Comparison of ENCODE assay signal across 12 cellular contexts in genomic region chr1:161994153-161994814, GRCh38. TPM values are rescaled to one million over a fixed set of nuclear protein-coding genes. Genes with fewer than 3 reads are reported as not detected.
DNase-seq lines count a peak whose midpoint lies in the region; ATAC-seq and TF ChIP-seq lines count a peak whose summit lies in the region.
"Had no signal": no experiment of that assay in that cellular context is flagged by ENCODE, and none has a peak within 500 bp of the region (broad histone marks: within the 10 kb centered on the region; RNA-seq: fewer than 3 reads in every experiment).

No MANE protein-coding gene starts in this region.

- H3K9me3 Mint-ChIP-seq in brain: peaks cover 4 to 19% (median 11%) of the 10 kb centered on the region in 5 experiments
- peaks cover 0 to 2% of the 10 kb centered on the region in 2 donors for H3K9me3 Mint-ChIP-seq in activated T-cell treated with anti-CD3 and anti-CD28 coated beads, Interleukin-2, amount 50 U/mL, for 72 hours

- no peak overlapping the region for H3K4me3 Mint-ChIP-seq in brain
- no peak overlapping the region for H3K4me3 Mint-ChIP-seq in activated T-cell treated with anti-CD3 and anti-CD28 coated beads, Interleukin-2, amount 50 U/mL, for 72 hours

- H3K4me1 ChIP-seq in skeletal muscle satellite cell (ENCODE audit: control insufficient read depth, insufficient read depth, low read length): peaks cover 3% of the 10 kb centered on the region

- peaks cover 7% of the 10 kb centered on the region for H3K27me3 Mint-ChIP-seq in brain
- no peaks in the 10 kb centered on the region for H3K27me3 Mint-ChIP-seq in activated T-cell treated with anti-CD3 and anti-CD28 coated beads, Interleukin-2, amount 50 U/mL, for 72 hours (ENCODE audit: low read depth)

- no peaks in the 10 kb centered on the region for H3K4me1 Mint-ChIP-seq in brain
- no peaks in the 10 kb centered on the region for H3K4me1 Mint-ChIP-seq in activated T-cell treated with anti-CD3 and anti-CD28 coated beads, Interleukin-2, amount 50 U/mL, for 72 hours (ENCODE audit: low read depth)

- DNase-seq in COLO829 (ENCODE audit: low spot score) (peak; percentile 31), hippocampal formation (lab: John Stamatoyannopoulos, UW) (peak; percentile 64 to 70), NCI-H446 (lab: John Stamatoyannopoulos, UW) (no peak), NCI-H748 treated with DMSO at 0.1 percent for 48 hours (lab: John Stamatoyannopoulos, UW) (no peak), GF-D8 (lab: John Stamatoyannopoulos, UW) (no peak)
- DNase-seq in activated T-cell treated with anti-CD3 and anti-CD28 coated beads, Interleukin-2, amount 50 U/mL, for 72 hours: no peak
- DNase-seq: activated CD4-positive, CD25-positive, alpha-beta regulatory T cell; brain microvascular endothelial cell; NCI-H1930; stimulated activated CD8-positive, alpha-beta memory T cell treated with anti-CD3 and anti-CD28 coated beads, Interleukin-4, amount 100 ng/mL, for 48 hours had no signal

- H3K4me2 ChIP-seq in skeletal muscle satellite cell (ENCODE audit: low read length): peak overlapping the region; percentile 15

- no peak overlapping the region for H3K4me3 ChIP-seq in skeletal muscle satellite cell (ENCODE audit: low read length)

- ATAC-seq in activated T-cell treated with anti-CD3 and anti-CD28 coated beads, Interleukin-2, amount 50 U/mL, for 72 hours (replicated peaks in 1 of 2): no peak

- peaks cover 5% of the 10 kb centered on the region for H3K36me3 ChIP-seq in skeletal muscle satellite cell (ENCODE audit: insufficient read depth, low read length)
- H3K36me3 ChIP-seq: brain microvascular endothelial cell had no signal

- no peaks in the 10 kb centered on the region for H3K9me3 ChIP-seq in skeletal muscle satellite cell (replicated peaks; ENCODE audit: low read length)

- H3K36me3 Mint-ChIP-seq in brain: peaks cover 54% of the 10 kb centered on the region
- H3K36me3 Mint-ChIP-seq in activated T-cell treated with anti-CD3 and anti-CD28 coated beads, Interleukin-2, amount 50 U/mL, for 72 hours (ENCODE audit: insufficient read depth in 2 of 2): peaks cover 0 to 1% of the 10 kb centered on the region in 2 donors

- no peak overlapping the region for H3K9ac ChIP-seq in skeletal muscle satellite cell (ENCODE audit: low read depth, low read length)

- H3K27me3 ChIP-seq in skeletal muscle satellite cell (ENCODE audit: control insufficient read depth, insufficient read depth, low read length): peaks cover 19% of the 10 kb centered on the region
- H3K27me3 ChIP-seq: brain microvascular endothelial cell had no signal

- no peak for TF ChIP-seq CTCF in brain (conservative IDR thresholded peaks at IDR 0.05)

- peak overlapping the region in 3 of 5 experiments; percentile 38 to 89 (median 50) for H3K27ac Mint-ChIP-seq in brain
- no peak overlapping the region for H3K27ac Mint-ChIP-seq in activated T-cell treated with anti-CD3 and anti-CD28 coated beads, Interleukin-2, amount 50 U/mL, for 72 hours

RNA-seq across cellular contexts. Expression of gene OLFML2B, which starts 29.4 kb away (rescaled TPM):
- polyA plus RNA-seq in brain (ENCODE audit: insufficient read depth, low read depth, low replicate concordance): 3.4 TPM
- total RNA-seq in skeletal muscle satellite cell (2012; rRNA removed): 11.4 and 16.5 TPM in 2 replicates
- not detected for total RNA-seq in activated T-cell treated with anti-CD3 and anti-CD28 coated beads, Interleukin-2, amount 50 U/mL, for 72 hours

Comparison
In these comparisons a context has a peak if more than half of its experiments do, and no peak if none do; other contexts are left out.
1. DNase-seq: peak in COLO829 (single experiment) and hippocampal formation (2 of 2); none in activated T-cell treated with anti-CD3 and anti-CD28 coated beads, Interleukin-2, amount 50 U/mL, for 72 hours (0 of 2), NCI-H446 (0 of 2), NCI-H748 treated with DMSO at 0.1 percent for 48 hours (single experiment) and GF-D8 (single experiment).